14 cellular contexts compared by ENCODE assay signal in the genomic region with DNA sequence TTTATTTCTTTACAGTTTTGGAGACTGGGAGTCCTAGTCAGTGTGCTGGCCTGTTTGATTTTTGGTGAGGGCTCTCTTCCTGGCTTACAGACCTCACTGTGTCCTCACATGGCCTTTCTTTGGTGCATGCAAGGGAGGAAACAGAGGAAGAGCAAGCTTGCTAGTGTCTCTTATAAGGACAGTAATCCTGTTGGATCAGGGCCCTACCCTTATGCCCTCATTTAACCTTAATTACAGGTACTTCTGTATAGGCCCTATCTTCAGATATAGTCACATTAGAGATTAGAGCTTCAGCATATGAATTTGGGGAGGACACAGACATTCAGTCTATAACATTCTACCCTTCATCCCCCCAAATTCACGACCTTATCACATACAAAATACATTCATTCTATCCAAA. TPM values are rescaled to one million over a fixed set of nuclear protein-coding genes. Genes with fewer than 3 reads are reported as not detected.
DNase-seq lines count a peak whose midpoint lies in the region; ATAC-seq and TF ChIP-seq lines count a peak whose summit lies in the region.
"Had no signal": no experiment of that assay in that cellular context is flagged by ENCODE, and none has a peak within 500 bp of the region (broad histone marks: within the 10 kb centered on the region; RNA-seq: fewer than 3 reads in every experiment).

No MANE protein-coding gene starts in this region.

- H3K27ac Mint-ChIP-seq in activated CD4-positive, alpha-beta T cell treated with anti-CD3 and anti-CD28 coated beads, Interleukin-2, amount 10 ng/mL, durations not matched to agents 24 days and 14 days, result peak overlapping the region; percentile 11
- H3K27ac Mint-ChIP-seq in activated CD4-positive, alpha-beta T cell treated with anti-CD3 and anti-CD28 coated beads for 36 hours, result no peak overlapping the region
- peak overlapping the region; percentile 29 for H3K27ac Mint-ChIP-seq in T-helper 17 cell
- peak overlapping the region; percentile 19 for H3K27ac Mint-ChIP-seq in nephron progenitor cell
- no peak overlapping the region for H3K27ac Mint-ChIP-seq in H9
- H3K27ac Mint-ChIP-seq: CD4-positive, CD25-positive, alpha-beta regulatory T cell had no signal

- H2BK12ac ChIP-seq in H9 (ENCODE audit: insufficient read length, low read depth, low read length), result no peak overlapping the region

- no peak overlapping the region for H3K4me3 Mint-ChIP-seq in activated CD4-positive, alpha-beta T cell treated with anti-CD3 and anti-CD28 coated beads, Interleukin-2, amount 10 ng/mL, durations not matched to agents 24 days and 14 days
- H3K4me3 Mint-ChIP-seq in activated CD4-positive, alpha-beta T cell treated with anti-CD3 and anti-CD28 coated beads for 36 hours, result no peak overlapping the region
- no peak overlapping the region for H3K4me3 Mint-ChIP-seq in T-helper 17 cell
- H3K4me3 Mint-ChIP-seq in nephron progenitor cell, result no peak overlapping the region
- no peak overlapping the region for H3K4me3 Mint-ChIP-seq in H9
- H3K4me3 Mint-ChIP-seq: CD8-positive, alpha-beta memory T cell had no signal

- H3K27me3 ChIP-seq in upper lobe of right lung, result no peaks in the 10 kb centered on the region
- H3K27me3 ChIP-seq in H9 (ENCODE audit: insufficient read depth, low read length), result no peaks in the 10 kb centered on the region
- H3K27me3 ChIP-seq: BLaER1 treated with 17β-estradiol and CSF1 and Interleukin-3, amounts not matched to agents 10 nM and 100 nM had no signal

- intact Hi-C loops in activated CD4-positive, alpha-beta T cell treated with anti-CD3 and anti-CD28 coated beads, Interleukin-2, amount 10 ng/mL, durations not matched to agents 24 days and 14 days (cut with micrococcal nuclease), result no loop called here
- intact Hi-C loops in activated CD4-positive, alpha-beta T cell treated with anti-CD3 and anti-CD28 coated beads for 36 hours (cut with DNase I, micrococcal nuclease), result no loop called here
- intact Hi-C loops in upper lobe of right lung (cut with DNase I), result no loop called here

- peaks cover 17% of the 10 kb centered on the region for H3K4me1 Mint-ChIP-seq in activated CD4-positive, alpha-beta T cell treated with anti-CD3 and anti-CD28 coated beads, Interleukin-2, amount 10 ng/mL, durations not matched to agents 24 days and 14 days
- H3K4me1 Mint-ChIP-seq in activated CD4-positive, alpha-beta T cell treated with anti-CD3 and anti-CD28 coated beads for 36 hours, result peaks cover 12% of the 10 kb centered on the region
- H3K4me1 Mint-ChIP-seq in T-helper 17 cell (peaks cover 11% of the 10 kb centered on the region), nephron progenitor cell (peaks cover 21% of the 10 kb centered on the region), H9 (peaks cover 10 to 14% of the 10 kb centered on the region in 2 experiments)

- peaks cover 7% of the 10 kb centered on the region; the same call in 1 of the 2 replicates for H3K79me2 ChIP-seq in H9 (ENCODE audit: insufficient read depth, low read length)

- H3K23me2 ChIP-seq in H9 (ENCODE audit: insufficient read length, low read depth, low read length, poor library complexity, severe bottlenecking), result no peaks in the 10 kb centered on the region

- H2BK5ac ChIP-seq in H9 (ENCODE audit: insufficient read length, low read length), result no peak overlapping the region

- H3K79me1 ChIP-seq in H9 (ENCODE audit: insufficient read depth, low read depth, low read length, poor library complexity, severe bottlenecking), result peaks cover 4% of the 10 kb centered on the region

- no peak overlapping the region for H3K23ac ChIP-seq in H9 (ENCODE audit: insufficient read length, low read depth, low read length)

- no peak overlapping the region for H4K5ac ChIP-seq in H9 (ENCODE audit: insufficient read length, low read depth, low read length)

- no peak overlapping the region for H3K9ac ChIP-seq in H9 (ENCODE audit: extremely low read depth, insufficient read length, low read length)
- H3K9ac ChIP-seq: BLaER1 treated with 17β-estradiol and CSF1 and Interleukin-3, amounts not matched to agents 10 nM and 100 nM had no signal

- H3K18ac ChIP-seq in H9 (ENCODE audit: insufficient read length, low read depth, low read length), result no peak overlapping the region

- 100% methylated on average over 1 of the region's 1 CpG for WGBS in H9 (ENCODE audit: extremely low coverage, insufficient read length, low lambda C conversion rate)

- no peak overlapping the region for H4K8ac ChIP-seq in H9 (replicated peaks; ENCODE audit: insufficient read length, low read depth, low read length)

- no peak overlapping the region for H2BK15ac ChIP-seq in H9 (ENCODE audit: low read depth, low read length)

- no peak for DNase-seq in activated CD4-positive, alpha-beta T cell treated with anti-CD3 and anti-CD28 coated beads, Interleukin-2, amount 10 ng/mL, durations not matched to agents 24 days and 14 days
- DNase-seq in activated CD4-positive, alpha-beta T cell treated with anti-CD3 and anti-CD28 coated beads for 36 hours, result no peak
- DNase-seq in T-helper 17 cell, result no peak
- no peak for DNase-seq in nephron progenitor cell
- DNase-seq in COLO829 (ENCODE audit: low spot score), result no peak
- no peak for DNase-seq in upper lobe of right lung
- no peak for DNase-seq in H9
- DNase-seq: 8988T; Caco-2; CD4-positive, CD25-positive, alpha-beta regulatory T cell; CD8-positive, alpha-beta memory T cell; GDM1 had no signal

- no peak overlapping the region for H2AFZ ChIP-seq in H9 (ENCODE audit: low read length)

- ATAC-seq in activated CD4-positive, alpha-beta T cell treated with anti-CD3 and anti-CD28 coated beads for 36 hours, result no peak
- no peak for ATAC-seq in T-helper 17 cell
- ATAC-seq in upper lobe of right lung, result no peak

- no peak overlapping the region for H3K56ac ChIP-seq in H9 (ENCODE audit: insufficient read length, low read depth, low read length)

- H3K4me1 ChIP-seq in upper lobe of right lung (peaks cover 4% of the 10 kb centered on the region), H9 (ENCODE audit: insufficient read depth, low read length) (peaks cover 4% of the 10 kb centered on the region; the same call in 1 of the 2 replicates)

- POLR2A ChIA-PET in activated CD4-positive, alpha-beta T cell treated with anti-CD3 and anti-CD28 coated beads for 36 hours (lab: Charles Lee), result interaction anchor here (0.6 kb wide), 1 partner anchor 383 kb away, joined by 5 read pairs; no protein-coding TSS in a partner anchor

- CTCF ChIA-PET in activated CD4-positive, alpha-beta T cell treated with anti-CD3 and anti-CD28 coated beads for 36 hours (lab: Charles Lee), result no interaction called here

- H2AK5ac ChIP-seq in H9 (ENCODE audit: insufficient read length, low read length), result no peak overlapping the region

- peaks cover 11% of the 10 kb centered on the region for H3K36me3 Mint-ChIP-seq in activated CD4-positive, alpha-beta T cell treated with anti-CD3 and anti-CD28 coated beads, Interleukin-2, amount 10 ng/mL, durations not matched to agents 24 days and 14 days (ENCODE audit: low read depth)
- peaks cover 15% of the 10 kb centered on the region for H3K36me3 Mint-ChIP-seq in activated CD4-positive, alpha-beta T cell treated with anti-CD3 and anti-CD28 coated beads for 36 hours (ENCODE audit: low read depth)
- H3K36me3 Mint-ChIP-seq in T-helper 17 cell (ENCODE audit: low read depth) (peaks cover 2% of the 10 kb centered on the region), nephron progenitor cell (ENCODE audit: low read depth) (peaks cover 38% of the 10 kb centered on the region), H9 (ENCODE audit: insufficient read depth in 1 of 3, low read depth in 3 of 3) (peaks cover 9 to 17% (median 9%) of the 10 kb centered on the region in 3 experiments; a peak in 6 of 7 replicates)

- H2BK120ac ChIP-seq in H9 (ENCODE audit: low read depth, low read length, poor library complexity, severe bottlenecking), result no peak overlapping the region

- no peak overlapping the region for H3K27ac ChIP-seq in upper lobe of right lung
- H3K27ac ChIP-seq in H9 (ENCODE audit: insufficient read length, low read depth, low read length), result no peak overlapping the region
- H3K27ac ChIP-seq: BLaER1 treated with 17β-estradiol and CSF1 and Interleukin-3, amounts not matched to agents 10 nM and 100 nM had no signal

- H4K91ac ChIP-seq in H9 (ENCODE audit: insufficient read length, low read depth, low read length), result no peak overlapping the region

- H3K9me3 ChIP-seq in T-helper 17 cell (ENCODE audit: control insufficient read depth, low read length, poor library complexity, severe bottlenecking) (no peaks in the 10 kb centered on the region), upper lobe of right lung (no peaks in the 10 kb centered on the region), H9 (ENCODE audit: control insufficient read depth, low read depth, low read length) (no peaks in the 10 kb centered on the region)
- H3K9me3 ChIP-seq: Caco-2, HAP-1 had no signal

- no peak overlapping the region for H2BK20ac ChIP-seq in H9 (ENCODE audit: low read depth, low read length, poor library complexity, severe bottlenecking)

- TF ChIP-seq CTCF in nephron progenitor cell (IDR thresholded peaks at IDR 0.05), result no peak
- TF ChIP-seq CTCF in upper lobe of right lung (IDR thresholded peaks at IDR 0.05), result no peak
- TF ChIP-seq CTCF in H9 (conservative IDR thresholded peaks at IDR 0.05), result no peak

- H3K4ac ChIP-seq in H9 (ENCODE audit: low read depth, low read length), result no peak overlapping the region

- no peaks in the 10 kb centered on the region for H4K20me1 ChIP-seq in H9 (ENCODE audit: control insufficient read depth, insufficient read depth, insufficient read length)

- H3K9me3 Mint-ChIP-seq in activated CD4-positive, alpha-beta T cell treated with anti-CD3 and anti-CD28 coated beads, Interleukin-2, amount 10 ng/mL, durations not matched to agents 24 days and 14 days, result no peaks in the 10 kb centered on the region
- H3K9me3 Mint-ChIP-seq in activated CD4-positive, alpha-beta T cell treated with anti-CD3 and anti-CD28 coated beads for 36 hours (ENCODE audit: low read depth), result no peaks in the 10 kb centered on the region
- H3K9me3 Mint-ChIP-seq in nephron progenitor cell, result peaks cover 6% of the 10 kb centered on the region
- H3K9me3 Mint-ChIP-seq in H9, result no peaks in the 10 kb centered on the region
- H3K9me3 Mint-ChIP-seq: CD4-positive, CD25-positive, alpha-beta regulatory T cell; CD8-positive, alpha-beta memory T cell had no signal

- peaks cover 12% of the 10 kb centered on the region for H3K36me3 ChIP-seq in upper lobe of right lung
- H3K36me3 ChIP-seq: HAP-1 had no signal

- H3T11ph ChIP-seq in H9 (ENCODE audit: low read length), result no peak overlapping the region

- no peak overlapping the region for H3K4me2 ChIP-seq in H9 (ENCODE audit: insufficient read depth, insufficient read length, low read length)

- no peaks in the 10 kb centered on the region for H3K27me3 Mint-ChIP-seq in activated CD4-positive, alpha-beta T cell treated with anti-CD3 and anti-CD28 coated beads, Interleukin-2, amount 10 ng/mL, durations not matched to agents 24 days and 14 days
- no peaks in the 10 kb centered on the region for H3K27me3 Mint-ChIP-seq in activated CD4-positive, alpha-beta T cell treated with anti-CD3 and anti-CD28 coated beads for 36 hours
- no peaks in the 10 kb centered on the region for H3K27me3 Mint-ChIP-seq in T-helper 17 cell
- no peaks in the 10 kb centered on the region for H3K27me3 Mint-ChIP-seq in nephron progenitor cell (ENCODE audit: low read depth, poor library complexity)
- H3K27me3 Mint-ChIP-seq in H9 (ENCODE audit: low read depth), result no peaks in the 10 kb centered on the region
- H3K27me3 Mint-ChIP-seq: CD4-positive, CD25-positive, alpha-beta regulatory T cell; CD8-positive, alpha-beta memory T cell had no signal

- no peak overlapping the region for H3K4me3 ChIP-seq in upper lobe of right lung
- H3K4me3 ChIP-seq: BLaER1 treated with 17β-estradiol and CSF1 and Interleukin-3, amounts not matched to agents 10 nM and 100 nM; HAP-1 had no signal

- no peak overlapping the region for H3K14ac ChIP-seq in H9 (ENCODE audit: insufficient read depth, low read length)

RNA-seq across cellular contexts. Expression of a gene that starts 14.3 kb away (rescaled TPM):
- total RNA-seq in activated CD4-positive, alpha-beta T cell treated with anti-CD3 and anti-CD28 coated beads, Interleukin-2, amount 10 ng/mL, durations not matched to agents 24 days and 14 days, result 69.1 and 70.5 TPM in 2 replicates
- 10 to 100 TPM; 41.7 to 43.4 TPM for total RNA-seq in activated CD4-positive, alpha-beta T cell treated with anti-CD3 and anti-CD28 coated beads for 36 hours
- total RNA-seq in T-helper 17 cell (10 to 100 TPM; 33.5 to 35.9 TPM), upper lobe of right lung (70.3 TPM), H9 (2021) (67.0 and 69.3 TPM in 2 replicates)

RNA-seq across cellular contexts. Expression of a gene that starts 29.6 kb away (rescaled TPM):
- total RNA-seq in activated CD4-positive, alpha-beta T cell treated with anti-CD3 and anti-CD28 coated beads, Interleukin-2, amount 10 ng/mL, durations not matched to agents 24 days and 14 days, result 185 and 187 TPM in 2 replicates
- 100 to 1,000 TPM; 140 to 157 TPM for total RNA-seq in activated CD4-positive, alpha-beta T cell treated with anti-CD3 and anti-CD28 coated beads for 36 hours
- 100 to 1,000 TPM; 114 to 142 TPM for total RNA-seq in T-helper 17 cell
- 48.0 TPM for total RNA-seq in upper lobe of right lung
- total RNA-seq in H9 (2021), result 130 and 139 TPM in 2 replicates

Comparison
In these comparisons a context has a peak if more than half of its experiments do, and no peak if none do; other contexts are left out.
1. H3K27ac Mint-ChIP-seq: peak in activated CD4-positive, alpha-beta T cell treated with anti-CD3 and anti-CD28 coated beads, Interleukin-2, amount 10 ng/mL, durations not matched to agents 24 days and 14 days (single experiment), T-helper 17 cell (single experiment) and nephron progenitor cell (single experiment); none in activated CD4-positive, alpha-beta T cell treated with anti-CD3 and anti-CD28 coated beads for 36 hours (single experiment) and H9 (0 of 3).